In the genomic region with DNA sequence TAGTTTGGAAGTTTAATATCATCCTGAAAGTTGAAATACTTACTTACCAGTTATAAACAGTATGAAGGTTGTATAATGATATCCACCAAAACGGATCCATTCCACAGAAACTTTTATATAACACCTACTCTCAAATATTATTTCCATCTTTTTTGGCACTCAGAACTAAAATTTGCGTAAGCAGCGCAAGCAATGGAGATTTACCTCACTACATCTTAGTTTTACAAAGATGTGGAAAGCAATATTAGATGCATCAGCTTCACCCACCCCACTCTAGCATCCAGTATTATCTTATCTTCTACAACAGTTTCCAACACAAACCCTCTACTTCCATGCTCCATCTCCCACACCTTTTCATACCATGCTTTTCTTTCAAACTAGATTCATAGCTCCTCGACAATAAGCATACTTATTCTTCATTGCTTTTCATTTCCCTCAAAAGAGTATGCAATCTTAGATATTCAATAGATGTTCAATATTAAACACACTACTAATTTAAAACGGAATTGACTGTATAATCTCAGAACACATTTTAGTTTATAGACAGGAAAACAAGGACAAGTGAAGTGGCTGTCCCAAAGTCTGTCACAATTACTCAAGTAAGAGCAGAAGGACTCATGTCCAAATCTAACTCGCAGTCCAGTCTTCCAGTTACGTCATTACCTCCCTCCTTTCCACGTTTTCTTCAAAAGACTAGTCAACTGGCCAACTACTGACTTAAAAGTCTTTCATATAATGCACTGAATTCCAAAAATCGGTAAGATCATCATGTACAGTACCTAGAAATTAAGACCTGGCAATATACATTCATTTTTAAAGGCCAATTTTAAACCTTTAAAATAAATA, we compare ENCODE assay signal across 8 cellular contexts. TPM values are rescaled to one million over a fixed set of nuclear protein-coding genes. Genes with fewer than 3 reads are reported as not detected.
DNase-seq lines count a peak whose midpoint lies in the region; ATAC-seq and TF ChIP-seq lines count a peak whose summit lies in the region.

No MANE protein-coding gene starts in this region.

- peaks cover 11% of the 10 kb centered on the region for H3K36me3 ChIP-seq in BE2C
- no peaks in the 10 kb centered on the region for H3K36me3 ChIP-seq in mammary epithelial cell (ENCODE audit: insufficient read depth, low read length)
- H3K36me3 ChIP-seq in muscle layer of duodenum (ENCODE audit: control insufficient read depth in 1 of 2, insufficient read depth in 2 of 2, low read length in 2 of 2), result peaks cover 0 to 17% of the 10 kb centered on the region in 2 donors

- ATAC-seq in HG02852 (IDR thresholded peaks at IDR 0.05; ENCODE audit: unreplicated experiment) (no peak), GM21576 (IDR thresholded peaks at IDR 0.05; ENCODE audit: unreplicated experiment) (no peak)

- H4K20me1 ChIP-seq in mammary epithelial cell (ENCODE audit: insufficient read depth, low read length), result peaks cover 26% of the 10 kb centered on the region

- TF ChIP-seq CTCF in BE2C (IDR thresholded peaks at IDR 0.05; ENCODE audit: low read depth, low read length) (no peak), mammary epithelial cell (conservative IDR thresholded peaks at IDR 0.05 in 1 of 2, IDR thresholded peaks at IDR 0.05 in 1 of 2; ENCODE audit: extremely low read depth in 1 of 2, insufficient read depth in 1 of 2, low read depth in 1 of 2, low read length in 2 of 2) (no peak)

- H3K79me2 ChIP-seq in mammary epithelial cell (ENCODE audit: insufficient read depth, low read length), result peaks cover 86% of the 10 kb centered on the region

- H3K27me3 ChIP-seq in BE2C (no peaks in the 10 kb centered on the region), mammary epithelial cell (ENCODE audit: insufficient read depth, low read length) (no peaks in the 10 kb centered on the region), muscle layer of duodenum (ENCODE audit: low read depth, low read length) (no peaks in the 10 kb centered on the region)

- H3K9me3 ChIP-seq in BE2C (no peaks in the 10 kb centered on the region), mammary epithelial cell (replicated peaks; ENCODE audit: insufficient read depth, low read length) (no peaks in the 10 kb centered on the region), muscle layer of duodenum (ENCODE audit: control insufficient read depth in 1 of 2, low read length in 2 of 2) (no peaks in the 10 kb centered on the region)

- CTCF ChIA-PET in mammary epithelial cell (lab: Charles Lee; ENCODE audit: low non-redundant PET), result interaction anchor here (0.6 kb wide), 1 partner anchor 184 kb away, joined by 4 read pairs; no protein-coding TSS in a partner anchor

- BruUV-seq in mammary epithelial cell (replicated peaks; lab: Mats Ljungman, UMichigan), result no TSS peak

- H3K4me3 ChIP-seq in BE2C (ENCODE audit: low read depth, low read length) (peak overlapping the region; percentile 96), mammary epithelial cell (replicated peaks in 1 of 3; ENCODE audit: insufficient read depth in 1 of 3, low read depth in 2 of 3, low read length in 3 of 3) (peak overlapping the region; percentile 67 to 99 (median 98)), muscle layer of duodenum (ENCODE audit: low read depth in 1 of 2, low read length in 2 of 2) (peak overlapping the region; percentile 85 to 94)
- H3K4me3 ChIP-seq in Jurkat, Clone E6-1 (ENCODE audit: low read length), result peak overlapping the region; percentile 68

- peak overlapping the region; percentile 95 for H3K4me2 ChIP-seq in mammary epithelial cell (ENCODE audit: insufficient read depth, low read depth, low read length)

- DNase-seq in BE2C (no peak), mammary epithelial cell (no peak), HPDE6-E6E7 (ENCODE audit: extremely low spot score) (no peak), NCI-H2029 (lab: John Stamatoyannopoulos, UW) (no peak)
- DNase-seq in Jurkat, Clone E6-1 (ENCODE audit: low read depth, low spot score), result no peak

- 27% methylated on average over 9 of the region's 9 CpGs for WGBS in mammary epithelial cell (ENCODE audit: low coverage, missing lambda C conversion rate)

- dilution Hi-C loops in mammary epithelial cell (cut with HindIII; ENCODE audit: low sequenced_read_pairs), result loop anchor here (10.0 kb wide), 1 partner anchor 49 kb away; the partner anchor contains the start of gene SKP1

- peak overlapping the region; percentile 97 for H3K9ac ChIP-seq in mammary epithelial cell (ENCODE audit: insufficient read depth, low read length)

- no peak overlapping the region for H2AFZ ChIP-seq in mammary epithelial cell (ENCODE audit: low read depth, low read length)

- H3K4me1 ChIP-seq in BE2C (peaks cover 8% of the 10 kb centered on the region), mammary epithelial cell (ENCODE audit: insufficient read depth, low read length) (peaks cover 18% of the 10 kb centered on the region), muscle layer of duodenum (ENCODE audit: control insufficient read depth in 1 of 2, insufficient read depth in 2 of 2, low read length in 2 of 2) (peaks cover 32 to 61% of the 10 kb centered on the region in 2 donors)

- intact Hi-C loops in mammary epithelial cell (cut with micrococcal nuclease), result no loop called here

- in situ Hi-C loops in mammary epithelial cell (cut with MboI; ENCODE audit: low sequenced_read_pairs in 2 of 2), result loop anchor here in 1 of 2 donors (10.0 kb wide), 1 partner anchor 61 kb away; no protein-coding TSS in a partner anchor

- peak overlapping the region; percentile 98 for H3K27ac ChIP-seq in mammary epithelial cell (ENCODE audit: insufficient read depth, low read depth, low read length)
- peak overlapping the region; percentile 99 for H3K27ac ChIP-seq in muscle layer of duodenum (ENCODE audit: low read length)

RNA-seq across cellular contexts. Expression of gene PPP2CA, which starts 2.2 kb away (rescaled TPM):
- 306 TPM for polyA plus RNA-seq in BE2C (2012; ENCODE audit: insufficient read depth, insufficient read length, low read depth)
- 263 TPM for polyA plus RNA-seq in Jurkat, Clone E6-1 (2012; ENCODE audit: insufficient read depth, insufficient read length)
- total RNA-seq in mammary epithelial cell, result 100 to 1,000 TPM in 1 of 2 donors, 10 to 100 TPM in 1; 80.7 to 170 TPM
- polyA plus RNA-seq in mammary epithelial cell, result 135 TPM
- 84.7 TPM for polyA minus RNA-seq in mammary epithelial cell

RNA-seq across cellular contexts. Expression of gene SKP1, which starts 46.9 kb away (rescaled TPM):
- polyA plus RNA-seq in BE2C (2012; ENCODE audit: insufficient read depth, insufficient read length, low read depth), result 482 TPM
- 733 TPM for polyA plus RNA-seq in Jurkat, Clone E6-1 (2012; ENCODE audit: insufficient read depth, insufficient read length)
- 100 to 1,000 TPM; 146 to 231 TPM for total RNA-seq in mammary epithelial cell
- polyA plus RNA-seq in mammary epithelial cell, result 389 TPM
- 130 TPM for polyA minus RNA-seq in mammary epithelial cell
